8 cellular contexts compared by ENCODE assay signal in genomic region chr16:25051446-25052160, GRCh38. TPM values are rescaled to one million over a fixed set of nuclear protein-coding genes. Genes with fewer than 3 reads are reported as not detected.
DNase-seq lines count a peak whose midpoint lies in the region; ATAC-seq and TF ChIP-seq lines count a peak whose summit lies in the region.

No MANE protein-coding gene starts in this region.

- TF ChIP-seq CTCF in fibroblast of villous mesenchyme (IDR thresholded peaks at IDR 0.05; ENCODE audit: insufficient read depth, low read depth, low read length) = no peak

- H3K9ac ChIP-seq in GM23248 (peak overlapping the region; percentile 36; the same call in 1 of the 2 replicates), skeletal muscle tissue (ENCODE audit: low read depth in 1 of 3, low read length in 3 of 3) (peak overlapping the region; percentile 44 to 75 (median 62))

- H3K27ac Mint-ChIP-seq in activated CD4-positive, alpha-beta memory T cell treated with anti-CD3 and anti-CD28 coated beads, Interleukin-2, amount 10 ng/mL, durations not matched to agents 7 days and 5 days = peak overlapping the region; percentile 52

- no peak overlapping the region for H2AFZ ChIP-seq in GM23248

- H3K9me2 ChIP-seq in GM23248 (ENCODE audit: insufficient read depth) = no peaks in the 10 kb centered on the region

- H3K36me3 ChIP-seq in GM23248 (ENCODE audit: low read depth) (no peaks in the 10 kb centered on the region), skeletal muscle tissue (ENCODE audit: control insufficient read depth in 3 of 3, insufficient read depth in 3 of 3, low read length in 3 of 3) (no peaks in the 10 kb centered on the region)

- H3K4me2 ChIP-seq in GM23248 (ENCODE audit: unreplicated experiment) = peak overlapping the region; percentile 43

- H3K4me1 Mint-ChIP-seq in activated CD4-positive, alpha-beta memory T cell treated with anti-CD3 and anti-CD28 coated beads, Interleukin-2, amount 10 ng/mL, durations not matched to agents 7 days and 5 days = peaks cover 53% of the 10 kb centered on the region

- DNase-seq in GM23248 (peak; percentile 70), fibroblast of villous mesenchyme (ENCODE audit: low read depth) (peak; percentile 82), cerebellum (ENCODE audit: low spot score) (no peak), LoVo (ENCODE audit: low spot score) (no peak), amniotic stem cell (lab: John Stamatoyannopoulos, UW) (no peak)
- no peak for DNase-seq in activated CD4-positive, alpha-beta memory T cell treated with anti-CD3 and anti-CD28 coated beads, Interleukin-2, amount 10 ng/mL, durations not matched to agents 7 days and 5 days

- H3K9me3 Mint-ChIP-seq in activated CD4-positive, alpha-beta memory T cell treated with anti-CD3 and anti-CD28 coated beads, Interleukin-2, amount 10 ng/mL, durations not matched to agents 7 days and 5 days = no peaks in the 10 kb centered on the region

- 19 to 20% methylated on average over 7 of the region's 7 CpGs for WGBS in GM23248 (ENCODE audit: low coverage in 1 of 2, low lambda C conversion rate in 2 of 2, missing lambda C conversion rate in 2 of 2), 2 experiments

- H3K4me3 Mint-ChIP-seq in activated CD4-positive, alpha-beta memory T cell treated with anti-CD3 and anti-CD28 coated beads, Interleukin-2, amount 10 ng/mL, durations not matched to agents 7 days and 5 days = peak overlapping the region; percentile 51

- CTCF ChIA-PET in activated CD4-positive, alpha-beta memory T cell treated with anti-CD3 and anti-CD28 coated beads, Interleukin-2, amount 10 ng/mL, durations not matched to agents 7 days and 5 days (lab: Charles Lee) = interaction anchor here (0.6 to 2.3 kb wide), 8 partner anchors 9 to 174 kb away, joined by 3 to 16 read pairs (median 6); partner anchors contain the start of gene ARHGAP17

- H3K36me3 Mint-ChIP-seq in activated CD4-positive, alpha-beta memory T cell treated with anti-CD3 and anti-CD28 coated beads, Interleukin-2, amount 10 ng/mL, durations not matched to agents 7 days and 5 days (ENCODE audit: low read depth) = no peaks in the 10 kb centered on the region

- H3K27ac ChIP-seq in GM23248 (peak overlapping the region; percentile 30), skeletal muscle tissue (ENCODE audit: low read depth, low read length) (peak overlapping the region; percentile 78)

- H3K9me3 ChIP-seq in GM23248 (ENCODE audit: low read depth) = no peaks in the 10 kb centered on the region
- no peaks in the 10 kb centered on the region for H3K9me3 ChIP-seq in skeletal muscle tissue (ENCODE audit: control insufficient read depth in 3 of 3, low read length in 3 of 3)

- POLR2A ChIA-PET in activated CD4-positive, alpha-beta memory T cell treated with anti-CD3 and anti-CD28 coated beads, Interleukin-2, amount 10 ng/mL, durations not matched to agents 7 days and 5 days (lab: Charles Lee) = interaction anchor here (0.6 to 5.4 kb wide), 6 partner anchors 9 to 207 kb away, joined by 3 to 94 read pairs (median 4); partner anchors contain the start of genes ARHGAP17 and LCMT1

- H3F3A ChIP-seq in GM23248 (ENCODE audit: insufficient read depth) = peaks cover 51% of the 10 kb centered on the region

- H4K20me1 ChIP-seq in GM23248 (ENCODE audit: insufficient read depth) = no peaks in the 10 kb centered on the region

- no peaks in the 10 kb centered on the region for H3K27me3 ChIP-seq in GM23248 (replicated peaks; ENCODE audit: insufficient read depth)
- H3K27me3 ChIP-seq in skeletal muscle tissue (ENCODE audit: control insufficient read depth in 3 of 3, insufficient read depth in 3 of 3, low read length in 3 of 3) = no peaks in the 10 kb centered on the region

- H3K4me3 ChIP-seq in GM23248 (peak overlapping the region; percentile 9), fibroblast of villous mesenchyme (ENCODE audit: low read depth, low read length) (no peak overlapping the region), skeletal muscle tissue (ENCODE audit: low read length in 3 of 3) (peak overlapping the region; percentile 44 to 55 (median 46))

- ATAC-seq in HG03045 (IDR thresholded peaks at IDR 0.05; ENCODE audit: unreplicated experiment) = no peak

- in situ Hi-C loops in GM23248 (cut with MboI) = loop anchor here (10.0 kb wide), 1 partner anchor 173 kb away; no protein-coding TSS in a partner anchor

- H3K4me1 ChIP-seq in GM23248 (ENCODE audit: insufficient read depth) = peaks cover 42% of the 10 kb centered on the region
- H3K4me1 ChIP-seq in skeletal muscle tissue (ENCODE audit: control insufficient read depth in 3 of 3, insufficient read depth in 3 of 3, low read length in 3 of 3) = peaks cover 11 to 23% (median 19%) of the 10 kb centered on the region in 3 donors

- no peaks in the 10 kb centered on the region for H3K27me3 Mint-ChIP-seq in activated CD4-positive, alpha-beta memory T cell treated with anti-CD3 and anti-CD28 coated beads, Interleukin-2, amount 10 ng/mL, durations not matched to agents 7 days and 5 days

- H3K79me2 ChIP-seq in GM23248 (ENCODE audit: insufficient read depth) = no peaks in the 10 kb centered on the region

RNA-seq across cellular contexts. Expression of gene ARHGAP17, which starts 36.4 kb away (rescaled TPM):
- 11.6 and 47.7 TPM in 2 replicates for total RNA-seq in GM23248 (2014; rRNA removed; shearing (Covaris generic))
- 45.8 and 53.3 TPM in 2 replicates for polyA plus RNA-seq in GM23248 (2016; fragmentation: Nextera tagmentation; extraction: Ambion mirVana)
- total RNA-seq in activated CD4-positive, alpha-beta memory T cell treated with anti-CD3 and anti-CD28 coated beads, Interleukin-2, amount 10 ng/mL, durations not matched to agents 7 days and 5 days = 10 to 100 TPM; 57.3 to 61.2 TPM
- 32.5 and 36.7 TPM in 2 replicates for total RNA-seq in fibroblast of villous mesenchyme
- total RNA-seq in skeletal muscle tissue = 17.2 TPM
- 38.8 TPM for total RNA-seq in cerebellum

RNA-seq across cellular contexts. Expression of gene LCMT1, which starts 59.9 kb away (rescaled TPM):
- total RNA-seq in GM23248 (2014; rRNA removed; shearing (Covaris generic)) = 30.3 and 47.6 TPM in 2 replicates
- 50.5 and 54.3 TPM in 2 replicates for polyA plus RNA-seq in GM23248 (2016; fragmentation: Nextera tagmentation; extraction: Ambion mirVana)
- total RNA-seq in activated CD4-positive, alpha-beta memory T cell treated with anti-CD3 and anti-CD28 coated beads, Interleukin-2, amount 10 ng/mL, durations not matched to agents 7 days and 5 days = 10 to 100 TPM; 39.0 to 50.7 TPM
- 25.4 and 30.2 TPM in 2 replicates for total RNA-seq in fibroblast of villous mesenchyme
- total RNA-seq in skeletal muscle tissue = 40.2 TPM
- total RNA-seq in cerebellum = 29.6 TPM

Comparison
In these comparisons a context has a peak if more than half of its experiments do, and no peak if none do; other contexts are left out.
1. DNase-seq: peak in GM23248 (single experiment) and fibroblast of villous mesenchyme (single experiment); none in activated CD4-positive, alpha-beta memory T cell treated with anti-CD3 and anti-CD28 coated beads, Interleukin-2, amount 10 ng/mL, durations not matched to agents 7 days and 5 days (single experiment), cerebellum (single experiment), LoVo (single experiment) and amniotic stem cell (single experiment).